Comparison of ENCODE assay signal across 4 cellular contexts in genomic region chr1:109197163-109198042, GRCh38.
TF ChIP-seq lines count a peak whose summit lies in the region.

No MANE protein-coding gene starts in this region.

TF ChIP-seq in HEK293, 187 proteins besides CTCF, POLR2A, EP300 and RAD21 (continues in another document):
- TF ChIP-seq ZNF555 (tag by site-specific recombination; conservative IDR thresholded peaks at IDR 0.05) (no peak), ZNF37A (tag by site-specific recombination; IDR thresholded peaks at IDR 0.05) (no peak), SP2 (tag by site-specific recombination; IDR thresholded peaks at IDR 0.05) (no peak), ZSCAN18 (tag by site-specific recombination; IDR thresholded peaks at IDR 0.05) (no peak), ZNF600 (tag by site-specific recombination; IDR thresholded peaks at IDR 0.05) (0 out of 2 replicates have a peak, but pooled peaks have one; percentile 10), ZNF548 (tag by site-specific recombination; IDR thresholded peaks at IDR 0.05) (no peak), SP7 (tag by site-specific recombination; IDR thresholded peaks at IDR 0.05) (peak; percentile 77), SCRT1 (tag by site-specific recombination; IDR thresholded peaks at IDR 0.05; ENCODE audit: borderline replicate concordance) (no peak), YY2 (tag by site-specific recombination; IDR thresholded peaks at IDR 0.05) (no peak), ZNF324 (tag by site-specific recombination; IDR thresholded peaks at IDR 0.05) (no peak), ZNF830 (tag by site-specific recombination; IDR thresholded peaks at IDR 0.05; ENCODE audit: low read depth) (no peak)
- TF ChIP-seq, protein P1, sequence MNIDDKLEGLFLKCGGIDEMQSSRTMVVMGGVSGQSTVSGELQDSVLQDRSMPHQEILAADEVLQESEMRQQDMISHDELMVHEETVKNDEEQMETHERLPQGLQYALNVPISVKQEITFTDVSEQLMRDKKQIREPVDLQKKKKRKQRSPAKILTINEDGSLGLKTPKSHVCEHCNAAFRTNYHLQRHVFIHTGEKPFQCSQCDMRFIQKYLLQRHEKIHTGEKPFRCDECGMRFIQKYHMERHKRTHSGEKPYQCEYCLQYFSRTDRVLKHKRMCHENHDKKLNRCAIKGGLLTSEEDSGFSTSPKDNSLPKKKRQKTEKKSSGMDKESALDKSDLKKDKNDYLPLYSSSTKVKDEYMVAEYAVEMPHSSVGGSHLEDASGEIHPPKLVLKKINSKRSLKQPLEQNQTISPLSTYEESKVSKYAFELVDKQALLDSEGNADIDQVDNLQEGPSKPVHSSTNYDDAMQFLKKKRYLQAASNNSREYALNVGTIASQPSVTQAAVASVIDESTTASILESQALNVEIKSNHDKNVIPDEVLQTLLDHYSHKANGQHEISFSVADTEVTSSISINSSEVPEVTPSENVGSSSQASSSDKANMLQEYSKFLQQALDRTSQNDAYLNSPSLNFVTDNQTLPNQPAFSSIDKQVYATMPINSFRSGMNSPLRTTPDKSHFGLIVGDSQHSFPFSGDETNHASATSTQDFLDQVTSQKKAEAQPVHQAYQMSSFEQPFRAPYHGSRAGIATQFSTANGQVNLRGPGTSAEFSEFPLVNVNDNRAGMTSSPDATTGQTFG (tag by site-specific recombination; IDR thresholded peaks at IDR 0.05; ENCODE audit: borderline replicate concordance): no peak

TF ChIP-seq in GM12878, 131 proteins besides CTCF, POLR2A, EP300 and RAD21 (continues in another document):
- no peak for TF ChIP-seq IRF5 (IDR thresholded peaks at IDR 0.05; ENCODE audit: borderline replicate concordance)
- TF ChIP-seq MXI1 (IDR thresholded peaks at IDR 0.05; ENCODE audit: low read depth, low read length): no peak
- TF ChIP-seq CHD1 (IDR thresholded peaks at IDR 0.05; ENCODE audit: low read depth, low read length): no peak
- no peak for TF ChIP-seq TCF3 (IDR thresholded peaks at IDR 0.05; ENCODE audit: borderline replicate concordance, insufficient read depth, low read depth, low read length)
- no peak for TF ChIP-seq ZNF592 (IDR thresholded peaks at IDR 0.05)
- no peak for TF ChIP-seq SRF (IDR thresholded peaks at IDR 0.05; ENCODE audit: low read depth in 2 of 2, low read length in 2 of 2)
- TF ChIP-seq PKNOX1 (IDR thresholded peaks at IDR 0.05): no peak

TF ChIP-seq in HepG2, 621 proteins besides CTCF, POLR2A, EP300 and RAD21 (continues in another document):
- no peak for TF ChIP-seq NFE2L2 (IDR thresholded peaks at IDR 0.05; ENCODE audit: low read length)
- TF ChIP-seq XRCC5 (optimal IDR thresholded peaks at IDR 0.05; ENCODE audit: low read length): peak; percentile 60
- no peak for TF ChIP-seq ZBTB39 (CRISPR knock-in tag; IDR thresholded peaks at IDR 0.05)
- TF ChIP-seq SKI (IDR thresholded peaks at IDR 0.05; ENCODE audit: partially characterized antibody): peak; percentile 49
- TF ChIP-seq ZFP90 (CRISPR knock-in tag; IDR thresholded peaks at IDR 0.05; ENCODE audit: borderline replicate concordance): no peak
- no peak for TF ChIP-seq SMARCE1 (IDR thresholded peaks at IDR 0.05; ENCODE audit: borderline replicate concordance)
- no peak for TF ChIP-seq MED1 (CRISPR knock-in tag; IDR thresholded peaks at IDR 0.05)
- no peak for TF ChIP-seq ZNF468 (CRISPR knock-in tag; IDR thresholded peaks at IDR 0.05)
- no peak for TF ChIP-seq ZBTB1 (CRISPR knock-in tag; IDR thresholded peaks at IDR 0.05; ENCODE audit: borderline replicate concordance)
- TF ChIP-seq NFKB2 (CRISPR knock-in tag; IDR thresholded peaks at IDR 0.05; ENCODE audit: borderline replicate concordance): no peak
- no peak for TF ChIP-seq SPEN (CRISPR knock-in tag; IDR thresholded peaks at IDR 0.05; ENCODE audit: low read depth)
- no peak for TF ChIP-seq PCBP1 (IDR thresholded peaks at IDR 0.05; ENCODE audit: borderline replicate concordance, low read depth, low read length)
- TF ChIP-seq ISL2 (CRISPR knock-in tag; IDR thresholded peaks at IDR 0.05): no peak
- no peak for TF ChIP-seq MIER3 (CRISPR knock-in tag; IDR thresholded peaks at IDR 0.05; ENCODE audit: borderline replicate concordance)
- TF ChIP-seq FIP1L1 (IDR thresholded peaks at IDR 0.05; ENCODE audit: borderline replicate concordance, insufficient read depth, low read depth, low read length): no peak
- no peak for TF ChIP-seq NCOA1 (CRISPR knock-in tag; IDR thresholded peaks at IDR 0.05)
- TF ChIP-seq, protein P2, sequence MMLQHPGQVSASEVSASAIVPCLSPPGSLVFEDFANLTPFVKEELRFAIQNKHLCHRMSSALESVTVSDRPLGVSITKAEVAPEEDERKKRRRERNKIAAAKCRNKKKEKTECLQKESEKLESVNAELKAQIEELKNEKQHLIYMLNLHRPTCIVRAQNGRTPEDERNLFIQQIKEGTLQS (CRISPR knock-in tag; IDR thresholded peaks at IDR 0.05): peak; percentile 61
- no peak for TF ChIP-seq SP2 (CRISPR knock-in tag; IDR thresholded peaks at IDR 0.05)
- TF ChIP-seq REL (CRISPR knock-in tag; conservative IDR thresholded peaks at IDR 0.05): no peak
- peak; percentile 66; the same call in 1 of the 2 replicates for TF ChIP-seq HOMEZ (CRISPR knock-in tag; IDR thresholded peaks at IDR 0.05; ENCODE audit: low read depth)
- no peak for TF ChIP-seq ZSCAN21 (CRISPR knock-in tag; IDR thresholded peaks at IDR 0.05; ENCODE audit: borderline replicate concordance)
- peak; percentile 47; the same call in 1 of the 2 replicates for TF ChIP-seq NR2F6 (IDR thresholded peaks at IDR 0.05)
- peak; percentile 57 for TF ChIP-seq NR2F6 (CRISPR knock-in tag; IDR thresholded peaks at IDR 0.05)
- TF ChIP-seq, protein P3, sequence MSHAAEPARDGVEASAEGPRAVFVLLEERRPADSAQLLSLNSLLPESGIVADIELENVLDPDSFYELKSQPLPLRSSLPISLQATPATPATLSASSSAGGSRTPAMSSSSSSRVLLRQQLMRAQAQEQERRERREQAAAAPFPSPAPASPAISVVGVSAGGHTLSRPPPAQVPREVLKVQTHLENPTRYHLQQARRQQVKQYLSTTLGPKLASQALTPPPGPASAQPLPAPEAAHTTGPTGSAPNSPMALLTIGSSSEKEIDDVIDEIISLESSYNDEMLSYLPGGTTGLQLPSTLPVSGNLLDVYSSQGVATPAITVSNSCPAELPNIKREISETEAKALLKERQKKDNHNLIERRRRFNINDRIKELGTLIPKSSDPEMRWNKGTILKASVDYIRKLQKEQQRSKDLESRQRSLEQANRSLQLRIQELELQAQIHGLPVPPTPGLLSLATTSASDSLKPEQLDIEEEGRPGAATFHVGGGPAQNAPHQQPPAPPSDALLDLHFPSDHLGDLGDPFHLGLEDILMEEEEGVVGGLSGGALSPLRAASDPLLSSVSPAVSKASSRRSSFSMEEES (CRISPR knock-in tag; IDR thresholded peaks at IDR 0.05): no peak
- TF ChIP-seq RFX1 (IDR thresholded peaks at IDR 0.05): no peak
- TF ChIP-seq MAFK (conservative IDR thresholded peaks at IDR 0.05 in 1 of 2, IDR thresholded peaks at IDR 0.05 in 1 of 2; ENCODE audit: low read length in 2 of 2): no peak

TF ChIP-seq in HEK293T, 16 proteins besides CTCF, POLR2A, EP300 and RAD21:
- no peak for TF ChIP-seq FOXA1 (IDR thresholded peaks at IDR 0.05)
- no peak for TF ChIP-seq ZNF384 (IDR thresholded peaks at IDR 0.05)
- no peak for TF ChIP-seq SUZ12 (IDR thresholded peaks at IDR 0.05)
